Comparison of ENCODE assay signal across 35 cellular contexts in genomic region chr19:55238030-55238429, GRCh38.
"Had no signal": no experiment of that assay in that cellular context is flagged by ENCODE, and none has a peak within 500 bp of the region (broad histone marks: within the 10 kb centered on the region; RNA-seq: fewer than 3 reads in every experiment).

No MANE protein-coding gene starts in this region.

- H3K9ac ChIP-seq: KMS-11 had no signal

- DNase-seq: Karpas-422, Kasumi-1, KG1, MG63, MM.1S, MV-4-11, NCI-H1048, NCI-H1092, NCI-H1092 treated with DMSO at 0.1 percent for 48 hours, NCI-H1105, NCI-H1105 treated with DMSO at 0.1 percent for 48 hours, NCI-H1417, NCI-H1417 treated with DMSO at 0.1 percent for 48 hours, NCI-H1436, NCI-H1436 treated with DMSO at 0.1 percent for 48 hours, NCI-H146, NCI-H1694, NCI-H1694 treated with DMSO at 0.1 percent for 48 hours, NCI-H187, NCI-H187 treated with DMSO at 0.1 percent for 48 hours, NCI-H1930, NCI-H2029, NCI-H2029 treated with DMSO at 0.1 percent for 48 hours, NCI-H2081, NCI-H2081 treated with DMSO at 0.1 percent for 48 hours, NCI-H2107, NCI-H2171, NCI-H2171 treated with DMSO at 0.1 percent for 48 hours, NCI-H2227 treated with DMSO at 0.1 percent for 48 hours, NCI-H226, NCI-H345, NCI-H446, NCI-H446 treated with DMSO at 0.1 percent for 48 hours, NCI-H510A had no signal

- H3K27ac ChIP-seq: KMS-11 had no signal

- H3K4me3 ChIP-seq: MG63 had no signal

- H3K27me3 ChIP-seq: MG63 had no signal

- H3K9me3 ChIP-seq: MG63 had no signal

- H3K4me2 ChIP-seq: KMS-11 had no signal
